In genomic region chr1:186572509-186572908, GRCh38 we compare ENCODE assay signal across 21 cellular contexts.
"Had no signal": no experiment of that assay in that cellular context is flagged by ENCODE, and none has a peak within 500 bp of the region (broad histone marks: within the 10 kb centered on the region; RNA-seq: fewer than 3 reads in every experiment).

No MANE protein-coding gene starts in this region.

- H3K4me3 Mint-ChIP-seq: memory B cell; natural killer cell; stimulated activated memory B cell treated with anti-CD40 and anti-IgM and Interleukin-4, amounts not matched to agents 10 μg/mL and 1 μg/mL and 100 μg/mL, for 72 hours had no signal

- H3K4me1 Mint-ChIP-seq: memory B cell; natural killer cell; stimulated activated memory B cell treated with anti-CD40 and anti-IgM and Interleukin-4, amounts not matched to agents 10 μg/mL and 1 μg/mL and 100 μg/mL, for 72 hours had no signal

- H3K27me3 Mint-ChIP-seq: memory B cell; stimulated activated memory B cell treated with anti-CD40 and anti-IgM and Interleukin-4, amounts not matched to agents 10 μg/mL and 1 μg/mL and 100 μg/mL, for 72 hours had no signal

- ATAC-seq: foreskin keratinocyte; gastroesophageal sphincter; heart left ventricle; left lobe of liver; natural killer cell; psoas muscle; right cardiac atrium; stimulated activated memory B cell treated with anti-CD40 and anti-IgM and Interleukin-4, amounts not matched to agents 10 μg/mL and 1 μg/mL and 100 μg/mL, for 72 hours; upper lobe of right lung had no signal

- H3K9me3 Mint-ChIP-seq: memory B cell; stimulated activated memory B cell treated with anti-CD40 and anti-IgM and Interleukin-4, amounts not matched to agents 10 μg/mL and 1 μg/mL and 100 μg/mL, for 72 hours had no signal

- H3K36me3 Mint-ChIP-seq: memory B cell; natural killer cell; stimulated activated memory B cell treated with anti-CD40 and anti-IgM and Interleukin-4, amounts not matched to agents 10 μg/mL and 1 μg/mL and 100 μg/mL, for 72 hours had no signal

- DNase-seq: dermis blood vessel endothelial cell; effector memory CD4-positive, alpha-beta T cell; foreskin keratinocyte; heart left ventricle; kidney; natural killer cell; occipital lobe; ovary; posterior cingulate gyrus; psoas muscle; right cardiac atrium; sigmoid colon; stimulated activated CD4-positive, alpha-beta T cell treated with anti-CD3 and anti-CD28 coated beads, Interleukin-2, amount 100 ng/mL, for 24 hours; stimulated activated CD4-positive, alpha-beta T cell treated with anti-CD3 and anti-CD28 coated beads, Interleukin-4, amount 100 ng/mL, for 24 hours; transverse colon; upper lobe of right lung; uterus had no signal

- H3K27ac Mint-ChIP-seq: memory B cell; natural killer cell; stimulated activated memory B cell treated with anti-CD40 and anti-IgM and Interleukin-4, amounts not matched to agents 10 μg/mL and 1 μg/mL and 100 μg/mL, for 72 hours had no signal
